Comparison of ENCODE assay signal across 25 cellular contexts in genomic region chr19:38920529-38921419, GRCh38. TPM values are rescaled to one million over a fixed set of nuclear protein-coding genes. Genes with fewer than 3 reads are reported as not detected.
"Had no signal": no experiment of that assay in that cellular context is flagged by ENCODE, and none has a peak within 500 bp of the region (broad histone marks: within the 10 kb centered on the region; RNA-seq: fewer than 3 reads in every experiment).

No MANE protein-coding gene starts in this region.

- H3K9ac ChIP-seq: neural progenitor cell had no signal

- ATAC-seq: foreskin keratinocyte, mucosa of descending colon, sciatic nerve, WTC11 had no signal

- H3K27ac ChIP-seq: foreskin keratinocyte, lower lobe of right lung, neural progenitor cell, transverse colon had no signal

- H3K4me1 ChIP-seq: foreskin keratinocyte, lower lobe of right lung, neural progenitor cell, transverse colon had no signal

- H3K4me3 ChIP-seq: lower lobe of right lung, mucosa of descending colon, neural progenitor cell, transverse colon had no signal

- FAIRE-seq: keratinocyte, small intestine had no signal

- H3K27me3 ChIP-seq: foreskin keratinocyte, neural progenitor cell, transverse colon had no signal

- H3K4me3 Mint-ChIP-seq: activated naive CD4-positive, alpha-beta T cell treated with anti-CD3 and anti-CD28 coated beads for 36 hours; brain; dendritic cell treated with granulocyte-macrophage colony-stimulating factor and Interleukin-4, amounts not matched to agents 40 ng/mL and 50 ng/mL, for 4 days; naive B cell; neural progenitor cell; stimulated activated memory B cell treated with anti-CD40 and anti-IgM and Interleukin-4, amounts not matched to agents 10 μg/mL and 1 μg/mL and 100 μg/mL, for 72 hours; T-helper 1 cell treated with Interleukin-12 subunit alpha and Interleukin-12 subunit beta and Interleukin-4 antibody, amounts not matched to agents 30 μg/mL and 1 μg/mL, for 36 hours; WTC11 had no signal

- DNase-seq: activated CD4-positive, alpha-beta T cell treated with anti-CD3 and anti-CD28 coated beads, Interleukin-2, amount 50 U/mL, for 4 hours; activated CD8-positive, alpha-beta memory T cell treated with anti-CD3 and anti-CD28 coated beads for 24 hours; activated CD8-positive, alpha-beta memory T cell treated with anti-CD3 and anti-CD28 coated beads, Interleukin-2, amount 50 U/mL, for 4 hours; activated naive CD4-positive, alpha-beta T cell treated with anti-CD3 and anti-CD28 coated beads for 36 hours; activated T-cell treated with anti-CD3 and anti-CD28 coated beads, Interleukin-2, amount 50 U/mL, for 48 hours; effector CD4-positive, alpha-beta T cell; foreskin keratinocyte; lower lobe of right lung; mesendoderm; mucosa of descending colon; naive B cell; small intestine; stimulated activated CD4-positive, alpha-beta T cell treated with anti-CD3 and anti-CD28 coated beads, Interleukin-15, amount 100 ng/mL, for 24 hours; T1000; transverse colon had no signal

- H3K27me3 Mint-ChIP-seq: brain; dendritic cell treated with granulocyte-macrophage colony-stimulating factor and Interleukin-4, amounts not matched to agents 40 ng/mL and 50 ng/mL, for 4 days; naive B cell; stimulated activated memory B cell treated with anti-CD40 and anti-IgM and Interleukin-4, amounts not matched to agents 10 μg/mL and 1 μg/mL and 100 μg/mL, for 72 hours had no signal

- H3K36me3 ChIP-seq: neural progenitor cell had no signal

- H3K9me3 ChIP-seq: lower lobe of right lung, mucosa of descending colon, transverse colon had no signal

- H3K4me2 ChIP-seq: neural progenitor cell had no signal

- H2AFZ ChIP-seq: neural progenitor cell had no signal

- H3K4me1 Mint-ChIP-seq: brain; naive B cell; neural progenitor cell; stimulated activated memory B cell treated with anti-CD40 and anti-IgM and Interleukin-4, amounts not matched to agents 10 μg/mL and 1 μg/mL and 100 μg/mL, for 72 hours; WTC11 had no signal

- H3K27ac Mint-ChIP-seq: activated naive CD4-positive, alpha-beta T cell treated with anti-CD3 and anti-CD28 coated beads for 36 hours; brain; dendritic cell treated with granulocyte-macrophage colony-stimulating factor and Interleukin-4, amounts not matched to agents 40 ng/mL and 50 ng/mL, for 4 days; naive B cell; neural progenitor cell; stimulated activated memory B cell treated with anti-CD40 and anti-IgM and Interleukin-4, amounts not matched to agents 10 μg/mL and 1 μg/mL and 100 μg/mL, for 72 hours; T-helper 1 cell treated with Interleukin-12 subunit alpha and Interleukin-12 subunit beta and Interleukin-4 antibody, amounts not matched to agents 30 μg/mL and 1 μg/mL, for 36 hours; WTC11 had no signal

- H3K9me3 Mint-ChIP-seq: activated naive CD4-positive, alpha-beta T cell treated with anti-CD3 and anti-CD28 coated beads for 36 hours; brain; dendritic cell treated with granulocyte-macrophage colony-stimulating factor and Interleukin-4, amounts not matched to agents 40 ng/mL and 50 ng/mL, for 4 days; naive B cell; neural progenitor cell; stimulated activated memory B cell treated with anti-CD40 and anti-IgM and Interleukin-4, amounts not matched to agents 10 μg/mL and 1 μg/mL and 100 μg/mL, for 72 hours; T-helper 1 cell treated with Interleukin-12 subunit alpha and Interleukin-12 subunit beta and Interleukin-4 antibody, amounts not matched to agents 30 μg/mL and 1 μg/mL, for 36 hours had no signal

RNA-seq across cellular contexts. Expression of gene CCER2, which starts 8.8 kb away (rescaled TPM):
- total RNA-seq: cardiac septum, foreskin keratinocyte, glomerular endothelial cell, lower lobe of right lung, transverse colon had no signal
